In the genomic region with DNA sequence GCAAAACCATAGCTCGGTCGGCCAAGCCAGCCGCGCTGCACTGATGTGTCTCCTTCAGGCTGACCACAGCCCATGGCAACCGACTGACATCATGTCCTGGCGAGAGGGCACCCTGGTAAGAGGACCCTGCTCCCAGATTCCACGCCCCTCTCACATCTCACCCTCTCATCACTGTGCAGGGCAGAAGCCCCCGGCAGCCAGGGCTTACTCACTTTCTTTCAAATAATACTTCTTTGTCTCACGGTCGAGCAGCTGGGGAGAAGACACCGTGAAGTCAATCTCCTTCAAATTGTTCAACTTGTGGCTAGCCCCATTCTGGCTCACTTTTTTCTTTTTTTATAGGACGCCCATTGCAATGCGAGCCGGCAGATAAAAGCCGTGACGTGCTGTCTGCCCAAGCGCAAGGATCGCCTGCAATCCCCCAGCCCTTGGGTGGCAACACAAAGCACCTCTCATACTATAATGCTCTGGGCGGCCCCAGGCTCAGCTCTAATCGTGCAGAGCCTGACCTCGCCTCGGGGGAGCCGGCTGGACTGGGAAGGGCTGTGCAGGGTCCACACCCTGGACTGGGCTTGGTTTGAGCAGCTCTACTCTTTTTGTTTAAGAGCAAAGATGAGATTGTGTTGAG, we compare ENCODE assay signal across 10 cellular contexts. TPM values are rescaled to one million over a fixed set of nuclear protein-coding genes. Genes with fewer than 3 reads are reported as not detected.
DNase-seq lines count a peak whose midpoint lies in the region; ATAC-seq and TF ChIP-seq lines count a peak whose summit lies in the region.
"Had no signal": no experiment of that assay in that cellular context is flagged by ENCODE, and none has a peak within 500 bp of the region (broad histone marks: within the 10 kb centered on the region; RNA-seq: fewer than 3 reads in every experiment).

No MANE protein-coding gene starts in this region.

- H3K4me3 Mint-ChIP-seq in neural crest cell: peak overlapping the region; percentile 87
- H3K4me3 Mint-ChIP-seq: CD14-positive monocyte had no signal

- peaks cover 5% of the 10 kb centered on the region for H3K36me3 Mint-ChIP-seq in neural crest cell (ENCODE audit: low read depth)

- H3K9me3 ChIP-seq in BE2C (no peaks in the 10 kb centered on the region), SJCRH30 (replicated peaks) (no peaks in the 10 kb centered on the region)

- peak; percentile 15 for DNase-seq in BE2C
- peak; percentile 98 for DNase-seq in SJCRH30
- DNase-seq in fibroblast of the aortic adventitia (ENCODE audit: low read depth): peak; percentile 71
- DNase-seq in neural crest cell (ENCODE audit: low read depth, low spot score): peak; percentile 69
- no peak for DNase-seq in NK-92 treated with Interleukin-12 subunit alpha and Interleukin-12 subunit beta, amount 100 ng/mL, for 24 hours (lab: John Stamatoyannopoulos, UW)
- DNase-seq in superior temporal gyrus (ENCODE audit: extremely low spot score): no peak
- no peak for DNase-seq in NCI-H345 treated with DMSO at 0.1 percent for 48 hours (lab: John Stamatoyannopoulos, UW; ENCODE audit: unreplicated experiment)
- DNase-seq: midbrain had no signal

- TF ChIP-seq CTCF in BE2C (IDR thresholded peaks at IDR 0.05; ENCODE audit: low read depth, low read length) (no peak), fibroblast of the aortic adventitia (IDR thresholded peaks at IDR 0.05; ENCODE audit: insufficient read depth, low read length) (no peak), neural crest cell (conservative IDR thresholded peaks at IDR 0.05) (no peak)

- no peak for ATAC-seq in HG03354 (IDR thresholded peaks at IDR 0.05; ENCODE audit: poor library complexity, severe bottlenecking, unreplicated experiment)

- H3K27me3 ChIP-seq in BE2C: no peaks in the 10 kb centered on the region
- no peaks in the 10 kb centered on the region for H3K27me3 ChIP-seq in SJCRH30

- peak overlapping the region; percentile 96 for H3K27ac Mint-ChIP-seq in neural crest cell (ENCODE audit: unreplicated experiment)

- peak overlapping the region; percentile 96 for H3K27ac ChIP-seq in SJCRH30

- H3K4me3 ChIP-seq in BE2C (ENCODE audit: low read depth, low read length) (no peak overlapping the region), SJCRH30 (peak overlapping the region; percentile 36), fibroblast of the aortic adventitia (ENCODE audit: low read depth, low read length) (peak overlapping the region; percentile 49)

- no peaks in the 10 kb centered on the region for H3K27me3 Mint-ChIP-seq in neural crest cell (ENCODE audit: low read depth)

- peaks cover 4% of the 10 kb centered on the region for H3K4me1 ChIP-seq in BE2C
- peaks cover 52% of the 10 kb centered on the region for H3K4me1 ChIP-seq in SJCRH30

- H3K36me3 ChIP-seq in BE2C: no peaks in the 10 kb centered on the region
- no peaks in the 10 kb centered on the region; the same call in 1 of the 2 replicates for H3K36me3 ChIP-seq in SJCRH30

- H3K4me1 Mint-ChIP-seq in neural crest cell: peaks cover 95% of the 10 kb centered on the region

- H3K9me3 Mint-ChIP-seq in neural crest cell: no peaks in the 10 kb centered on the region

RNA-seq across cellular contexts. Expression of gene VGLL4, which starts 33.6 kb away (rescaled TPM):
- polyA plus RNA-seq in BE2C (2012; ENCODE audit: insufficient read depth, insufficient read length, low read depth): 21.6 TPM
- 49.3 and 52.7 TPM in 2 replicates for total RNA-seq in SJCRH30 (2014; rRNA removed; shearing (Covaris generic))
- total RNA-seq in fibroblast of the aortic adventitia (ENCODE audit: low replicate concordance) (94.2 and 131 TPM in 2 replicates), neural crest cell (82.8 and 90.2 TPM in 2 replicates)

Comparison
In these comparisons a context has a peak if more than half of its experiments do, and no peak if none do; other contexts are left out.
1. DNase-seq: peak in BE2C (single experiment), SJCRH30 (2 of 2), fibroblast of the aortic adventitia (single experiment) and neural crest cell (single experiment); none in NK-92 treated with Interleukin-12 subunit alpha and Interleukin-12 subunit beta, amount 100 ng/mL, for 24 hours (single experiment), superior temporal gyrus (single experiment) and NCI-H345 treated with DMSO at 0.1 percent for 48 hours (single experiment).